8 cellular contexts compared by ENCODE assay signal in genomic region chr6:141562181-141562800, GRCh38.
DNase-seq lines count a peak whose midpoint lies in the region; ATAC-seq, FAIRE-seq and TF ChIP-seq lines count a peak whose summit lies in the region.

No MANE protein-coding gene starts in this region.

- in situ Hi-C loops in Panc1 (cut with HindIII; ENCODE audit: low pct_unique_long_range_greater_than_20kb, low sequenced_read_pairs): no loop called here

- DNase-seq in A172 (ENCODE audit: low spot score): peak; percentile 42
- no peak for DNase-seq in Panc1 (ENCODE audit: low read depth, low spot score)
- no peak for DNase-seq in breast epithelium (ENCODE audit: low spot score in 2 of 2)
- DNase-seq in lung microvascular endothelial cell (ENCODE audit: low read depth in 2 of 2): peak; percentile 62 to 87
- DNase-seq in thyroid gland: peak; percentile 16 to 22
- DNase-seq in HTR-8/SVneo (ENCODE audit: insufficient read length, low spot score): no peak

- H3K4me1 ChIP-seq in Panc1 (ENCODE audit: control insufficient read depth, insufficient read depth, low read length) (peaks cover 17% of the 10 kb centered on the region), breast epithelium (no peaks in the 10 kb centered on the region), thyroid gland (peaks cover 0 to 9% of the 10 kb centered on the region in 2 donors)

- H3K9me3 ChIP-seq in Panc1 (ENCODE audit: control insufficient read depth, insufficient read depth, low read depth, low read length): no peaks in the 10 kb centered on the region
- no peaks in the 10 kb centered on the region for H3K9me3 ChIP-seq in breast epithelium
- H3K9me3 ChIP-seq in thyroid gland: no peaks in the 10 kb centered on the region

- BruUV-seq in Panc1 (replicated peaks; lab: Mats Ljungman, UMichigan): no TSS peak

- CTCF ChIA-PET in Panc1 (lab: Charles Lee): interaction anchor here (0.6 to 1.0 kb wide), 2 partner anchors 181 to 1449 kb away, joined by 6 to 9 read pairs; no protein-coding TSS in a partner anchor

- no peak for FAIRE-seq in HTR-8/SVneo (lab: Jason Lieb, UNC)

- WGBS in thyroid gland, 2 donors: 33 to 43% methylated on average over 15 of the region's 15 CpGs

- TF ChIP-seq POLR2A in breast epithelium (IDR thresholded peaks at IDR 0.05): no peak
- TF ChIP-seq POLR2A in thyroid gland (IDR thresholded peaks at IDR 0.05): no peak

- peak overlapping the region; percentile 92 for H3K27ac ChIP-seq in Panc1 (ENCODE audit: low read length)
- peak overlapping the region; percentile 50 to 85 for H3K27ac ChIP-seq in breast epithelium
- peak overlapping the region; percentile 5 to 70 (median 60) for H3K27ac ChIP-seq in thyroid gland

- H3K27me3 ChIP-seq in Panc1 (ENCODE audit: control insufficient read depth, insufficient read depth, low read length): no peaks in the 10 kb centered on the region
- no peaks in the 10 kb centered on the region for H3K27me3 ChIP-seq in breast epithelium
- no peaks in the 10 kb centered on the region for H3K27me3 ChIP-seq in thyroid gland

- POLR2A ChIA-PET in Panc1 (lab: Charles Lee): interaction anchor here (0.8 kb wide), 1 partner anchor 1255 kb away, joined by 5 read pairs; no protein-coding TSS in a partner anchor

- H3K36me3 ChIP-seq in Panc1 (ENCODE audit: control insufficient read depth, insufficient read depth, low read length) (no peaks in the 10 kb centered on the region), breast epithelium (no peaks in the 10 kb centered on the region), thyroid gland (no peaks in the 10 kb centered on the region)

- ATAC-seq in GM18517 (IDR thresholded peaks at IDR 0.05; ENCODE audit: unreplicated experiment) (peak; percentile 21), HG03064 (IDR thresholded peaks at IDR 0.05; ENCODE audit: low read depth, unreplicated experiment) (peak; percentile 23), Panc1 (peak; percentile 83)

- intact Hi-C loops in Panc1 (cut with micrococcal nuclease; ENCODE audit: unreplicated experiment) (no loop called here), breast epithelium (cut with DNase I; ENCODE audit: low total_unique reads) (no loop called here), thyroid gland (cut with DNase I) (no loop called here)

- TF ChIP-seq CTCF in Panc1 (IDR thresholded peaks at IDR 0.05) (no peak), breast epithelium (IDR thresholded peaks at IDR 0.05) (no peak), thyroid gland (IDR thresholded peaks at IDR 0.05) (no peak)

- H3K4me3 ChIP-seq in Panc1 (ENCODE audit: low read depth in 2 of 2, low read length in 2 of 2) (peak overlapping the region; percentile 24 to 58), breast epithelium (peak overlapping the region; percentile 19 to 59 (median 34)), thyroid gland (replicated peaks in 1 of 3) (peak overlapping the region in 2 of 3 donors; percentile 3 to 24)

Comparison
In these comparisons a context has a peak if more than half of its experiments do, and no peak if none do; other contexts are left out.
1. DNase-seq: peak in A172 (single experiment), lung microvascular endothelial cell (2 of 2) and thyroid gland (2 of 2); none in Panc1 (single experiment), breast epithelium (0 of 2) and HTR-8/SVneo (single experiment).
2. ATAC-seq: peak in every context shown above with its lines; median percentile 83 in Panc1; 23 in HG03064; 21 in GM18517.
3. Peak in every context shown above with its lines, with median percentiles within 50 percentile points of each other: H3K27ac ChIP-seq and H3K4me3 ChIP-seq.